In the genomic region with DNA sequence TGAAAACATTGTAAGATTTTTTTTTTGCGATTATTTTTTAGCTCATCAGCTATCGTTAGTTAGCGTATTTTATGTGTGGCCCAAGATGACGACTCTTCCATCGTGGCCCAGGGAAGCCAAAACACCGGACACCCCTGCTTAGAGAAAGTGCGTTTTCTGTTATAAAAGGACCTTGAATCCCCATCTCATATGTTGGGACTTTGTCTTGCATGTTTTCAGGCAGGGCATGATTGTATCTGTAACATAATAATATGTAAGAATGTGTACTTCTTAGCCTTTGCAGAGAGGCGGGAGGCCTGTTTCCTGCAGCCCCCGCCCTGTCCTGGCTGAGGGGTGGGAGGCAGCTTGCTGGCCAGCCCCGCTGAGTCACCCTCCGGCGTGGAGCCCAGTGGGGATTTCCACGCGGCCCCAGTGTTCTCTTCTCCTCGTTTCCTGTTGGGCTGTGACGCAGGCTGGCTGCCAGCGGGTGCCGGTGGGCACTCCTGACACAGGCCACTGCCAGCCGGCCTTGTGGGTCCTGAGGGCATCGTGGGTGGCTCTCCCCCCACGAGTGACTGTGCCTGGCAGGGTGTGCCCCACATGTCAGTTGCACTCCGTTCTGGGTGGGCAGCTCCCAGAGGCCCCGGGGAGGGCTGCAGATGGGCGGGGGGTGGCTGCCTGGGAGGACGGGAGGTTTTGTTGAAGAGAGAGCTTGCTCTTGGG, we compare ENCODE assay signal across 8 cellular contexts. TPM values are rescaled to one million over a fixed set of nuclear protein-coding genes. Genes with fewer than 3 reads are reported as not detected.
DNase-seq lines count a peak whose midpoint lies in the region; ATAC-seq and TF ChIP-seq lines count a peak whose summit lies in the region.

No MANE protein-coding gene starts in this region.

- H3K9ac ChIP-seq in H9 (ENCODE audit: extremely low read depth, insufficient read length, low read length) = no peak overlapping the region

- no peak overlapping the region for H3K18ac ChIP-seq in H9 (ENCODE audit: insufficient read length, low read depth, low read length)

- no peak overlapping the region for H2BK20ac ChIP-seq in H9 (ENCODE audit: low read depth, low read length, poor library complexity, severe bottlenecking)

- no peak overlapping the region for H2AK5ac ChIP-seq in H9 (ENCODE audit: insufficient read length, low read length)

- intact Hi-C loops in left cardiac atrium (cut with DNase I) (no loop called here), sigmoid colon (cut with DNase I) (no loop called here), aorta (cut with DNase I) (no loop called here)

- no peak overlapping the region for H3K23ac ChIP-seq in H9 (ENCODE audit: insufficient read length, low read depth, low read length)

- no peak overlapping the region for H3K56ac ChIP-seq in H9 (ENCODE audit: insufficient read length, low read depth, low read length)

- H2BK120ac ChIP-seq in H9 (ENCODE audit: low read depth, low read length, poor library complexity, severe bottlenecking) = no peak overlapping the region

- no peak overlapping the region for H2BK12ac ChIP-seq in H9 (ENCODE audit: insufficient read length, low read depth, low read length)

- no peak overlapping the region for H4K8ac ChIP-seq in H9 (replicated peaks; ENCODE audit: insufficient read length, low read depth, low read length)

- no peak overlapping the region for H3K14ac ChIP-seq in H9 (ENCODE audit: insufficient read depth, low read length)

- H3K27ac ChIP-seq in CD4-positive, CD25-positive, alpha-beta regulatory T cell (ENCODE audit: insufficient read depth, low read length, poor library complexity, severe bottlenecking) = peak overlapping the region; percentile 98
- H3K27ac ChIP-seq in H9 (ENCODE audit: insufficient read length, low read depth, low read length) (no peak overlapping the region), sigmoid colon (peak overlapping the region; percentile 81 to 87 (median 84)), aorta (ENCODE audit: low read depth in 1 of 2, low read length in 2 of 2) (peak overlapping the region in 1 of 2 donors; percentile 94)

- no peak overlapping the region; the same call in 1 of the 2 replicates for H3K4ac ChIP-seq in H9 (ENCODE audit: low read depth, low read length)

- no peaks in the 10 kb centered on the region for H3K79me1 ChIP-seq in H9 (ENCODE audit: insufficient read depth, low read depth, low read length, poor library complexity, severe bottlenecking)

- no peaks in the 10 kb centered on the region for H3K27me3 ChIP-seq in CD4-positive, CD25-positive, alpha-beta regulatory T cell (ENCODE audit: control insufficient read depth, insufficient read depth, low read length)
- H3K27me3 ChIP-seq in H9 (ENCODE audit: insufficient read depth, low read length) (no peaks in the 10 kb centered on the region), sigmoid colon (no peaks in the 10 kb centered on the region), aorta (ENCODE audit: control insufficient read depth in 1 of 2, insufficient read depth in 2 of 2, low read length in 1 of 2) (no peaks in the 10 kb centered on the region)

- no peak overlapping the region for H4K5ac ChIP-seq in H9 (ENCODE audit: insufficient read length, low read depth, low read length)

- H3K4me3 ChIP-seq in CD4-positive, CD25-positive, alpha-beta regulatory T cell (ENCODE audit: low read depth, low read length) = peak overlapping the region; percentile 58
- H3K4me3 ChIP-seq in sigmoid colon = peak overlapping the region in 3 of 4 donors; percentile 30 to 39 (median 38)
- H3K4me3 ChIP-seq in aorta (ENCODE audit: low read length in 2 of 2) = no peak overlapping the region

- ATAC-seq in CD4-positive, CD25-positive, alpha-beta regulatory T cell (ENCODE audit: low read depth in 2 of 2) = peak; percentile 86 to 89
- ATAC-seq in activated naive CD8-positive, alpha-beta T cell treated with anti-CD3 and anti-CD28 coated beads, Interleukin-2, amount 50 U/mL, for 24 hours = peak; percentile 89
- ATAC-seq in left cardiac atrium = peak; percentile 85 to 91
- ATAC-seq in aorta (ENCODE audit: low FRiP score) = peak; percentile 90

- H3K27ac Mint-ChIP-seq in CD4-positive, CD25-positive, alpha-beta regulatory T cell = peak overlapping the region; percentile 92 to 98 (median 95)
- peak overlapping the region; percentile 46 to 76 (median 52); a peak in 4 of 7 replicates for H3K27ac Mint-ChIP-seq in H9
- H3K27ac Mint-ChIP-seq in activated naive CD8-positive, alpha-beta T cell treated with anti-CD3 and anti-CD28 coated beads, Interleukin-2, amount 50 U/mL, for 24 hours = peak overlapping the region; percentile 93

- TF ChIP-seq POLR2A in sigmoid colon (IDR thresholded peaks at IDR 0.05) = no peak

- no peak overlapping the region for H2BK5ac ChIP-seq in H9 (ENCODE audit: insufficient read length, low read length)

- no peak overlapping the region for H2BK15ac ChIP-seq in H9 (ENCODE audit: low read depth, low read length)

- no peak for TF ChIP-seq CTCF in H9 (conservative IDR thresholded peaks at IDR 0.05)
- no peak for TF ChIP-seq CTCF in sigmoid colon (IDR thresholded peaks at IDR 0.05)

- H3K36me3 ChIP-seq in CD4-positive, CD25-positive, alpha-beta regulatory T cell (ENCODE audit: control insufficient read depth, insufficient read depth, low read length) = no peaks in the 10 kb centered on the region
- H3K36me3 ChIP-seq in sigmoid colon = no peaks in the 10 kb centered on the region
- H3K36me3 ChIP-seq in aorta (ENCODE audit: control insufficient read depth in 1 of 2, insufficient read depth in 2 of 2, low read length in 1 of 2) = no peaks in the 10 kb centered on the region

- no peak overlapping the region for H3T11ph ChIP-seq in H9 (ENCODE audit: low read length)

- WGBS in H9 (ENCODE audit: extremely low coverage, insufficient read length, low lambda C conversion rate) = no CpG with 5 or more reads among the region's 25 CpGs
- 13 to 14% methylated on average over 25 of the region's 25 CpGs for WGBS in sigmoid colon, 2 donors
- 0 to 1% methylated on average over 25 of the region's 25 CpGs for WGBS in aorta, 2 donors

- peak; percentile 79 to 85 (median 84) for DNase-seq in CD4-positive, CD25-positive, alpha-beta regulatory T cell
- DNase-seq in H9 (no peak), SW 1271 (lab: John Stamatoyannopoulos, UW) (peak; percentile 61 to 86), left cardiac atrium (peak; percentile 96), sigmoid colon (peak; percentile 96), aorta (peak; percentile 96 to 97), NCI-H2196 (lab: John Stamatoyannopoulos, UW; ENCODE audit: unreplicated experiment) (no peak)
- peak; percentile 90 for DNase-seq in activated naive CD8-positive, alpha-beta T cell treated with anti-CD3 and anti-CD28 coated beads, Interleukin-2, amount 50 U/mL, for 24 hours

- H3K36me3 Mint-ChIP-seq in CD4-positive, CD25-positive, alpha-beta regulatory T cell = peaks cover 3% of the 10 kb centered on the region
- no peaks in the 10 kb centered on the region for H3K36me3 Mint-ChIP-seq in H9 (ENCODE audit: insufficient read depth in 1 of 3, low read depth in 3 of 3)
- peaks cover 5% of the 10 kb centered on the region for H3K36me3 Mint-ChIP-seq in activated naive CD8-positive, alpha-beta T cell treated with anti-CD3 and anti-CD28 coated beads, Interleukin-2, amount 50 U/mL, for 24 hours (ENCODE audit: low read depth)

- H2AFZ ChIP-seq in H9 (ENCODE audit: low read length) = no peak overlapping the region

- H4K91ac ChIP-seq in H9 (ENCODE audit: insufficient read length, low read depth, low read length) = no peak overlapping the region

- no peaks in the 10 kb centered on the region for H3K9me3 ChIP-seq in CD4-positive, CD25-positive, alpha-beta regulatory T cell (ENCODE audit: control insufficient read depth in 2 of 2, low read length in 2 of 2)
- no peaks in the 10 kb centered on the region for H3K9me3 ChIP-seq in H9 (ENCODE audit: control insufficient read depth, low read depth, low read length)
- no peaks in the 10 kb centered on the region for H3K9me3 ChIP-seq in sigmoid colon
- H3K9me3 ChIP-seq in aorta (ENCODE audit: control insufficient read depth, low read length) = no peaks in the 10 kb centered on the region

- no peaks in the 10 kb centered on the region for H3K23me2 ChIP-seq in H9 (ENCODE audit: insufficient read length, low read depth, low read length, poor library complexity, severe bottlenecking)

- H3K4me1 Mint-ChIP-seq in CD4-positive, CD25-positive, alpha-beta regulatory T cell = peaks cover 30 to 96% (median 77%) of the 10 kb centered on the region in 4 donors
- H3K4me1 Mint-ChIP-seq in H9 = peaks cover 16 to 34% of the 10 kb centered on the region in 2 experiments
- peaks cover 86% of the 10 kb centered on the region for H3K4me1 Mint-ChIP-seq in activated naive CD8-positive, alpha-beta T cell treated with anti-CD3 and anti-CD28 coated beads, Interleukin-2, amount 50 U/mL, for 24 hours

- peaks cover 67% of the 10 kb centered on the region for H3K4me1 ChIP-seq in CD4-positive, CD25-positive, alpha-beta regulatory T cell (ENCODE audit: control insufficient read depth, insufficient read depth, low read length, poor library complexity, severe bottlenecking)
- H3K4me1 ChIP-seq in H9 (ENCODE audit: insufficient read depth, low read length) (peaks cover 2% of the 10 kb centered on the region; the same call in 1 of the 2 replicates), sigmoid colon (peaks cover 0 to 74% (median 60%) of the 10 kb centered on the region in 4 donors), aorta (ENCODE audit: control insufficient read depth in 1 of 2, insufficient read depth in 2 of 2, low read length in 2 of 2) (peaks cover 4 to 8% of the 10 kb centered on the region in 2 donors)

- H3K79me2 ChIP-seq in H9 (ENCODE audit: insufficient read depth, low read length) = no peaks in the 10 kb centered on the region; the same call in 1 of the 2 replicates

- H3K9me3 Mint-ChIP-seq in CD4-positive, CD25-positive, alpha-beta regulatory T cell = no peaks in the 10 kb centered on the region
- no peaks in the 10 kb centered on the region for H3K9me3 Mint-ChIP-seq in H9
- peaks cover 4% of the 10 kb centered on the region for H3K9me3 Mint-ChIP-seq in activated naive CD8-positive, alpha-beta T cell treated with anti-CD3 and anti-CD28 coated beads, Interleukin-2, amount 50 U/mL, for 24 hours

- H3K4me2 ChIP-seq in H9 (ENCODE audit: insufficient read depth, insufficient read length, low read length) = no peak overlapping the region

- H3K4me3 Mint-ChIP-seq in CD4-positive, CD25-positive, alpha-beta regulatory T cell = peak overlapping the region; percentile 66 to 88 (median 85)
- no peak overlapping the region for H3K4me3 Mint-ChIP-seq in H9
- peak overlapping the region; percentile 71 for H3K4me3 Mint-ChIP-seq in activated naive CD8-positive, alpha-beta T cell treated with anti-CD3 and anti-CD28 coated beads, Interleukin-2, amount 50 U/mL, for 24 hours

- no peaks in the 10 kb centered on the region for H4K20me1 ChIP-seq in H9 (ENCODE audit: control insufficient read depth, insufficient read depth, insufficient read length)

- peak in 1 of 4 donors; percentile 83 for TF ChIP-seq EP300 in sigmoid colon (IDR thresholded peaks at IDR 0.05)

- no peaks in the 10 kb centered on the region for H3K27me3 Mint-ChIP-seq in CD4-positive, CD25-positive, alpha-beta regulatory T cell
- H3K27me3 Mint-ChIP-seq in H9 (ENCODE audit: low read depth) = no peaks in the 10 kb centered on the region
- H3K27me3 Mint-ChIP-seq in activated naive CD8-positive, alpha-beta T cell treated with anti-CD3 and anti-CD28 coated beads, Interleukin-2, amount 50 U/mL, for 24 hours = no peaks in the 10 kb centered on the region

RNA-seq across cellular contexts. Expression of a gene that starts 55.6 kb away (rescaled TPM):
- total RNA-seq in CD4-positive, CD25-positive, alpha-beta regulatory T cell = 76.6 TPM
- polyA plus RNA-seq in CD4-positive, CD25-positive, alpha-beta regulatory T cell = 10 to 100 TPM; 12.0 to 17.0 (median 14.5) TPM
- total RNA-seq in H9 (2021) (25.9 and 26.7 TPM in 2 replicates), left cardiac atrium (10 to 100 TPM; 24.0 to 37.5 TPM), sigmoid colon (10 to 100 TPM; 17.8 to 28.2 (median 18.4) TPM), aorta (10 to 100 TPM; 65.9 to 90.8 TPM)
- polyA plus RNA-seq in sigmoid colon (10 to 100 TPM; 12.5 to 23.2 (median 13.8) TPM), aorta (10 to 100 TPM in 1 of 2 donors, 1 to 10 TPM in 1; 7.1 to 44.1 TPM)

Comparison
In these comparisons a context has a peak if more than half of its experiments do, and no peak if none do; other contexts are left out.
1. DNase-seq: peak in CD4-positive, CD25-positive, alpha-beta regulatory T cell (3 of 3), SW 1271 (2 of 2), activated naive CD8-positive, alpha-beta T cell treated with anti-CD3 and anti-CD28 coated beads, Interleukin-2, amount 50 U/mL, for 24 hours (single experiment), left cardiac atrium (single experiment), sigmoid colon (single experiment) and aorta (2 of 2); none in H9 (single experiment) and NCI-H2196 (single experiment).
2. H3K4me3 ChIP-seq: peak in CD4-positive, CD25-positive, alpha-beta regulatory T cell (single experiment) and sigmoid colon (3 of 4); none in aorta (0 of 2).
3. H3K4me3 Mint-ChIP-seq: peak in CD4-positive, CD25-positive, alpha-beta regulatory T cell (4 of 4) and activated naive CD8-positive, alpha-beta T cell treated with anti-CD3 and anti-CD28 coated beads, Interleukin-2, amount 50 U/mL, for 24 hours (single experiment); none in H9 (0 of 2).
4. Peak in every context shown above with its lines, with median percentiles within 50 percentile points of each other: ATAC-seq and H3K27ac Mint-ChIP-seq.